8 cellular contexts compared by ENCODE assay signal in genomic region chr9:35844628-35845301, GRCh38. TPM values are rescaled to one million over a fixed set of nuclear protein-coding genes. Genes with fewer than 3 reads are reported as not detected.
A peak's percentile ranks its signal among the peaks of the same experiment; 100 is the strongest.
DNase-seq lines count a peak whose midpoint lies in the region; ATAC-seq and TF ChIP-seq lines count a peak whose summit lies in the region.

No MANE protein-coding gene starts in this region.

- H3K79me2 ChIP-seq in mesendoderm (ENCODE audit: control insufficient read depth, insufficient read depth, low read length): no peaks in the 10 kb centered on the region

- TF ChIP-seq CTCF in dorsolateral prefrontal cortex (IDR thresholded peaks at IDR 0.05 in 54 of 56, conservative IDR thresholded peaks at IDR 0.05 in 2 of 56; ENCODE audit: low read depth in 1 of 56, partially characterized antibody in 56 of 56): peak in 1 of 56 donors; percentile 17

- H3K4me3 ChIP-seq in dorsolateral prefrontal cortex (no peak overlapping the region), mesendoderm (ENCODE audit: low read length) (no peak overlapping the region)

- H3K4ac ChIP-seq in mesendoderm (ENCODE audit: low read depth, low read length): no peak overlapping the region

- H3K27ac ChIP-seq in dorsolateral prefrontal cortex (peak overlapping the region in 47 of 59 donors; percentile 5 to 84 (median 57)), mesendoderm (ENCODE audit: low read depth, low read length) (no peak overlapping the region)

- no peak overlapping the region for H4K8ac ChIP-seq in mesendoderm (ENCODE audit: low read depth, low read length)

- peaks cover 4% of the 10 kb centered on the region for H3K4me1 ChIP-seq in mesendoderm (ENCODE audit: control insufficient read depth, low read depth, low read length)

- H2BK5ac ChIP-seq in mesendoderm (ENCODE audit: low read length): no peak overlapping the region

- no peak for ATAC-seq in GM21529 (IDR thresholded peaks at IDR 0.05; ENCODE audit: unreplicated experiment)

- H3K23ac ChIP-seq in mesendoderm (ENCODE audit: low read length): no peak overlapping the region

- intact Hi-C loops in dorsolateral prefrontal cortex (cut with DNase I): no loop called here

- no peak overlapping the region for H2BK15ac ChIP-seq in mesendoderm (replicated peaks; ENCODE audit: low read depth)

- no peak overlapping the region for H4K5ac ChIP-seq in mesendoderm (ENCODE audit: low read length)

- no peak overlapping the region for H3K18ac ChIP-seq in mesendoderm (ENCODE audit: low read length)

- H2BK120ac ChIP-seq in mesendoderm (ENCODE audit: low read depth, low read length): no peak overlapping the region

- DNase-seq in activated CD8-positive, alpha-beta memory T cell treated with anti-CD3 and anti-CD28 coated beads, Interleukin-2, amount 50 U/mL, for 1 hour (ENCODE audit: extremely low read depth): peak; percentile 12
- DNase-seq in activated CD8-positive, alpha-beta memory T cell treated with anti-CD3 and anti-CD28 coated beads, Interleukin-2, amount 50 U/mL, for 4 hours: no peak
- DNase-seq in OCI-M1 (lab: John Stamatoyannopoulos, UW) (peak; percentile 92), dorsolateral prefrontal cortex (peak in 3 of 10 donors; percentile 19 to 55 (median 31)), mesendoderm (peak; percentile 14), retina (no peak), NCI-H187 treated with DMSO at 0.1 percent for 48 hours (lab: John Stamatoyannopoulos, UW) (no peak)

- H3K27me3 ChIP-seq in dorsolateral prefrontal cortex: no peaks in the 10 kb centered on the region
- no peaks in the 10 kb centered on the region for H3K27me3 ChIP-seq in mesendoderm (ENCODE audit: insufficient read depth, low read length, poor library complexity)

- H3K4me2 ChIP-seq in mesendoderm (ENCODE audit: low read length): no peak overlapping the region

- H3K9ac ChIP-seq in mesendoderm (ENCODE audit: low read length): no peak overlapping the region

- H3K56ac ChIP-seq in mesendoderm (ENCODE audit: low read length): no peak overlapping the region

- H3K79me1 ChIP-seq in mesendoderm (ENCODE audit: low read length): no peaks in the 10 kb centered on the region

- no peaks in the 10 kb centered on the region for H3K36me3 ChIP-seq in mesendoderm (ENCODE audit: control insufficient read depth, insufficient read depth, low read length)

- H2AK5ac ChIP-seq in mesendoderm (ENCODE audit: low read length): no peak overlapping the region

- WGBS in mesendoderm (ENCODE audit: extremely low coverage, insufficient coverage, low lambda C conversion rate): no CpG with 5 or more reads among the region's 7 CpGs

RNA-seq across cellular contexts. Expression of gene TMEM8B, which starts 15.7 kb away (rescaled TPM):
- 10 to 100 TPM; 40.1 to 83.0 (median 60.2) TPM for total RNA-seq in dorsolateral prefrontal cortex
- polyA plus RNA-seq in mesendoderm (2013, experiment 1 of 2): 1.6 TPM
- polyA plus RNA-seq in mesendoderm (2013, experiment 2 of 2): 1.5 TPM

RNA-seq across cellular contexts. Expression of gene FAM221B, which starts 16.2 kb away (rescaled TPM):
- total RNA-seq in dorsolateral prefrontal cortex: under 1 TPM in 2 of 120 experiments, not detected in 118; 0.26 to 0.75 TPM
- not detected for polyA plus RNA-seq in mesendoderm (2013, experiment 1 of 2)
- not detected for polyA plus RNA-seq in mesendoderm (2013, experiment 2 of 2)

RNA-seq across cellular contexts. Expression of gene OR13J1, which starts 25.4 kb away (rescaled TPM):
- total RNA-seq in dorsolateral prefrontal cortex: not detected
- not detected for polyA plus RNA-seq in mesendoderm (2013, experiment 1 of 2)
- polyA plus RNA-seq in mesendoderm (2013, experiment 2 of 2): not detected

RNA-seq across cellular contexts. Expression of gene HINT2, which starts 29.9 kb away (rescaled TPM):
- 10 to 100 TPM; 16.1 to 49.1 (median 32.2) TPM for total RNA-seq in dorsolateral prefrontal cortex
- 28.3 TPM for polyA plus RNA-seq in mesendoderm (2013, experiment 1 of 2)
- 29.5 TPM for polyA plus RNA-seq in mesendoderm (2013, experiment 2 of 2)

RNA-seq across cellular contexts. Expression of gene SPAG8, which starts 32.7 kb away (rescaled TPM):
- total RNA-seq in dorsolateral prefrontal cortex: 10 to 100 TPM in 42 of 120 experiments, 1 to 10 TPM in 78; 2.9 to 19.2 (median 9.0) TPM
- polyA plus RNA-seq in mesendoderm (2013, experiment 1 of 2): 0.08 TPM
- 0.14 TPM for polyA plus RNA-seq in mesendoderm (2013, experiment 2 of 2)

Comparison
In these comparisons a context has a peak if more than half of its experiments do, and no peak if none do; other contexts are left out.
1. DNase-seq: peak in activated CD8-positive, alpha-beta memory T cell treated with anti-CD3 and anti-CD28 coated beads, Interleukin-2, amount 50 U/mL, for 1 hour (single experiment), OCI-M1 (single experiment) and mesendoderm (single experiment); none in activated CD8-positive, alpha-beta memory T cell treated with anti-CD3 and anti-CD28 coated beads, Interleukin-2, amount 50 U/mL, for 4 hours (single experiment), retina (single experiment) and NCI-H187 treated with DMSO at 0.1 percent for 48 hours (single experiment).